Comparison of ENCODE assay signal across 9 cellular contexts in genomic region chr20:17557675-17558006, GRCh38. TPM values are rescaled to one million over a fixed set of nuclear protein-coding genes. Genes with fewer than 3 reads are reported as not detected.
DNase-seq lines count a peak whose midpoint lies in the region; ATAC-seq, FAIRE-seq and TF ChIP-seq lines count a peak whose summit lies in the region.
"Had no signal": no experiment of that assay in that cellular context is flagged by ENCODE, and none has a peak within 500 bp of the region (broad histone marks: within the 10 kb centered on the region; RNA-seq: fewer than 3 reads in every experiment).

No MANE protein-coding gene starts in this region.

- peak; percentile 57 for ATAC-seq in upper lobe of right lung
- ATAC-seq in GM21737 (IDR thresholded peaks at IDR 0.05; ENCODE audit: unreplicated experiment) = no peak

- DNase-seq in SIG-M5 treated with dmso at 0.1 percent for 504 hours (lab: John Stamatoyannopoulos, UW; ENCODE audit: unreplicated experiment) (peak; percentile 54), SIG-M5 (lab: John Stamatoyannopoulos, UW) (no peak), adrenal gland (no peak), kidney (no peak), upper lobe of right lung (no peak), H7 (no peak)
- DNase-seq in activated CD8-positive, alpha-beta memory T cell treated with anti-CD3 and anti-CD28 coated beads for 24 hours = no peak
- DNase-seq: DND-41 had no signal

- H3K36me3 ChIP-seq in adrenal gland (replicated peaks in 1 of 2) (no peaks in the 10 kb centered on the region), kidney (ENCODE audit: control insufficient read depth in 1 of 2, insufficient read depth in 2 of 2, low read length in 2 of 2) (no peaks in the 10 kb centered on the region), upper lobe of right lung (no peaks in the 10 kb centered on the region), H7 (replicated peaks; ENCODE audit: control insufficient read depth, insufficient read depth, low read length) (no peaks in the 10 kb centered on the region)

- H3K27me3 ChIP-seq in adrenal gland (no peaks in the 10 kb centered on the region), upper lobe of right lung (no peaks in the 10 kb centered on the region), H7 (ENCODE audit: control insufficient read depth, insufficient read depth, low read length) (no peaks in the 10 kb centered on the region)

- TF ChIP-seq CTCF in adrenal gland (IDR thresholded peaks at IDR 0.05) (no peak), kidney (IDR thresholded peaks at IDR 0.05; ENCODE audit: borderline replicate concordance, extremely low read depth, insufficient read depth) (no peak), upper lobe of right lung (IDR thresholded peaks at IDR 0.05) (no peak)

- H3K4me1 ChIP-seq in adrenal gland (replicated peaks in 1 of 2) = peaks cover 17 to 24% of the 10 kb centered on the region in 2 donors
- peaks cover 9 to 17% of the 10 kb centered on the region in 2 donors for H3K4me1 ChIP-seq in kidney (ENCODE audit: control insufficient read depth in 1 of 2, insufficient read depth in 1 of 2, low read depth in 1 of 2, low read length in 2 of 2)
- H3K4me1 ChIP-seq in upper lobe of right lung = peaks cover 30% of the 10 kb centered on the region

- H3K9ac ChIP-seq in kidney (ENCODE audit: low read length in 2 of 2) = peak overlapping the region in 1 of 2 donors; percentile 38

- no peak for FAIRE-seq in kidney (lab: Jason Lieb, UNC)

- intact Hi-C loops in adrenal gland (cut with DNase I) = no loop called here
- intact Hi-C loops in kidney (cut with DNase I) = no loop called here
- intact Hi-C loops in upper lobe of right lung (cut with DNase I) = no loop called here

- no peak for TF ChIP-seq POLR2A in adrenal gland (IDR thresholded peaks at IDR 0.05)

- no peaks in the 10 kb centered on the region for H3K9me3 ChIP-seq in adrenal gland (replicated peaks in 1 of 3)
- H3K9me3 ChIP-seq in kidney (ENCODE audit: control insufficient read depth in 1 of 2, low read length in 2 of 2) = no peaks in the 10 kb centered on the region
- H3K9me3 ChIP-seq in upper lobe of right lung = no peaks in the 10 kb centered on the region

- WGBS in adrenal gland, 4 donors = 83 to 93% (median 84%) methylated on average over 3 of the region's 3 CpGs

- H3K4me3 ChIP-seq in adrenal gland (no peak overlapping the region), kidney (ENCODE audit: low read length in 2 of 2) (no peak overlapping the region), upper lobe of right lung (no peak overlapping the region), H7 (ENCODE audit: insufficient read depth, low read depth, low read length) (no peak overlapping the region)

- H3K27ac ChIP-seq in adrenal gland (peak overlapping the region in 4 of 5 donors; percentile 83 to 97 (median 90)), kidney (ENCODE audit: low read depth in 2 of 2, low read length in 2 of 2) (peak overlapping the region; percentile 53 to 61), upper lobe of right lung (peak overlapping the region; percentile 96)

RNA-seq across cellular contexts. Expression of gene DSTN, which starts 12.2 kb away (rescaled TPM):
- total RNA-seq in adrenal gland = 100 to 1,000 TPM; 256 to 385 (median 280) TPM
- 100 to 1,000 TPM; 184 to 552 (median 192) TPM for polyA plus RNA-seq in adrenal gland
- total RNA-seq in kidney = 409 TPM
- polyA plus RNA-seq in kidney (ENCODE audit: insufficient read depth, low read depth, low replicate concordance) = 525 TPM
- total RNA-seq in upper lobe of right lung = 463 TPM
- 112 and 126 TPM in 2 replicates for total RNA-seq in H7 (2014; rRNA removed; shearing (Covaris generic))

RNA-seq across cellular contexts. Expression of gene BFSP1, which starts 26.5 kb away (rescaled TPM):
- total RNA-seq in adrenal gland (10 to 100 TPM in 1 of 8 donors, 1 to 10 TPM in 5, under 1 TPM in 2; 0.39 to 18.5 (median 2.7) TPM), kidney (1.3 TPM), upper lobe of right lung (2.7 TPM)
- polyA plus RNA-seq in adrenal gland (1 to 10 TPM; 1.7 to 3.3 (median 1.9) TPM), kidney (ENCODE audit: insufficient read depth, low read depth, low replicate concordance) (2.1 TPM)
- 3.1 and 5.0 TPM in 2 replicates for total RNA-seq in H7 (2014; rRNA removed; shearing (Covaris generic))
